ENCODE assay signal across 21 cellular contexts in the genomic region with DNA sequence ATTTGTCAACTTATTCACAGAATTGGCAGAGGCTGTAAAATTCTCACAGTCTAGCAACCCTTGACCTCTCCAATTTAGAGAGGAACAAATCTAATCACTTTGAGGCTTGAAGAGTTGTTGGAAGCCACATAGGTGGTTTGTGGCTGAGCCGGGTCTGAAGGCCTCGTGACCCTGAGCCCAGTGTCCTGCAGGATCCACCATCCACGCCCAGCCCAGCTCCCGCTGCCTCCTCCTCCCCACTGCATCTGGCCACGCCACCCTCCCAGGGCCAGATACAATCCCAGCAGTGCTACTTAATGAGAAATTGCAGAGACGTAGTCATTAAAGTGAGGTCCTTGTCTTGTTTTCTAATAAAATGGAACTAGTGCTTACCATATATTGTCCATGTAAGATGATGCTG.
"Had no signal": no experiment of that assay in that cellular context is flagged by ENCODE, and none has a peak within 500 bp of the region (broad histone marks: within the 10 kb centered on the region; RNA-seq: fewer than 3 reads in every experiment).

No MANE protein-coding gene starts in this region.

- H3K9me3 ChIP-seq: ovary, right lobe of liver, stomach, testis, tibial artery had no signal

- DNase-seq: cerebellar nuclear complex; dorsolateral prefrontal cortex; effector CD4-positive, alpha-beta T cell; head of caudate nucleus; mesenchymal stem cell; naive thymus-derived CD8-positive, alpha-beta T cell; nephron progenitor cell; occipital lobe; ovary; retina; right lobe of liver; stimulated activated CD4-positive, alpha-beta T cell treated with anti-CD3 and anti-CD28 coated beads, Interleukin-2, amount 100 ng/mL, for 24 hours; stimulated activated CD4-positive, alpha-beta T cell treated with anti-CD3 and anti-CD28 coated beads, Interleukin-4, amount 100 ng/mL, for 24 hours; stimulated activated naive CD4-positive, alpha-beta T cell treated with Interleukin-2 at 50 U/mL for 16 hours; stomach; testis had no signal

- H3K27ac ChIP-seq: dorsolateral prefrontal cortex, ovary, right lobe of liver, stomach, testis, tibial artery had no signal

- ATAC-seq: left lobe of liver; naive thymus-derived CD8-positive, alpha-beta T cell; right lobe of liver; stimulated activated effector memory CD8-positive, alpha-beta T cell treated with anti-CD3 and anti-CD28 coated beads, Interleukin-12 subunit alpha, Interleukin-12 subunit beta, amount 100 ng/mL, for 72 hours had no signal

- H3K27me3 ChIP-seq: ovary, right lobe of liver, stomach, testis, tibial artery had no signal

- H3K4me3 Mint-ChIP-seq: naive thymus-derived CD8-positive, alpha-beta T cell; nephron progenitor cell; stimulated activated effector memory CD8-positive, alpha-beta T cell treated with anti-CD3 and anti-CD28 coated beads, Interleukin-12 subunit alpha, Interleukin-12 subunit beta, amount 100 ng/mL, for 72 hours; type B pancreatic cell had no signal

- H3K36me3 Mint-ChIP-seq: naive thymus-derived CD8-positive, alpha-beta T cell; stimulated activated effector memory CD8-positive, alpha-beta T cell treated with anti-CD3 and anti-CD28 coated beads, Interleukin-12 subunit alpha, Interleukin-12 subunit beta, amount 100 ng/mL, for 72 hours; type B pancreatic cell had no signal

- H3K27ac Mint-ChIP-seq: naive thymus-derived CD8-positive, alpha-beta T cell; nephron progenitor cell; stimulated activated effector memory CD8-positive, alpha-beta T cell treated with anti-CD3 and anti-CD28 coated beads, Interleukin-12 subunit alpha, Interleukin-12 subunit beta, amount 100 ng/mL, for 72 hours; type B pancreatic cell had no signal

- H3K4me3 ChIP-seq: dorsolateral prefrontal cortex, ovary, right lobe of liver, smooth muscle cell, stomach, testis, tibial artery had no signal

- H3K36me3 ChIP-seq: ovary, right lobe of liver, stomach, tibial artery had no signal

- H3K4me1 Mint-ChIP-seq: naive thymus-derived CD8-positive, alpha-beta T cell; nephron progenitor cell; stimulated activated effector memory CD8-positive, alpha-beta T cell treated with anti-CD3 and anti-CD28 coated beads, Interleukin-12 subunit alpha, Interleukin-12 subunit beta, amount 100 ng/mL, for 72 hours had no signal

- H3K9me3 Mint-ChIP-seq: type B pancreatic cell had no signal

- H3K4me2 ChIP-seq: smooth muscle cell had no signal

- H3K4me1 ChIP-seq: tibial artery had no signal
